Comparison of ENCODE assay signal across 1 cellular context in the genomic region with DNA sequence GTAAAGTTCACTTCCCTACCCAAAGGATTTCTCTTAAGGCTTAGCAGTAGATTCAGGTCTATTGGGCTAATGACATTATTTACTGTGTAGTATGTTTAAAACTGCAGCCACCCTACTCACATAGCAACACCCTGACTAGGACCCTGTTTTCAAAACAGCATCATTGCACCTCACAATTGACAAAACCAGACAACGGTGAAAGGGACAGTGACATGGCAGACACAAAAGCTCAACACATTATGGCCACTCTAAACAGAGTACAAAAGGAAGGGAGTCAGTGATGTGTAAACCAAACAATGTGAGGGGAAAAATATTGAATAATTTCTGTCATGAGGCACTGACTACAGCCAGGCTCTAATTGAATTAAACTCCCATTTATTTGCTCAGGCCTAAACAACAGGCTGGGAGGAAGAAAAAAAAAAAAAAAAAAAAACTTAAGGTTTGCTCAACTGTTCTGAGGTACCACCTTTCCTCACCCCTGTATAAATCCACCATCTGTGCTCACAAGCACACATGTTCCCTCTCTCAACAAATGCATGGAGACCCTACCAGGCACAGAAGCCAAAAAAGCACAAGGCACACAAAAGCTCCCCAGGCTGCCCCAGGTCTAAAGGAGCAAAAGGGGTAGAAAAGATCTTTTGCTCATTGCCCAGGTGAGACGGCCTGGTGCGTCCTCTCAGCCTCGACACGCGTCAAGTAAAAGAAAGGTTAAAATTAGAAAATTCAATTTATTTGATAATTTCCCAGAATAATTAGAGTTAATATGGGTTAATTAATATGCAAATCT.
TF ChIP-seq lines count a peak whose summit lies in the region.

No MANE protein-coding gene starts in this region.

TF ChIP-seq in IMR-90, 13 proteins besides CTCF, POLR2A, EP300 and RAD21 (continued from another document):
- TF ChIP-seq, protein P1, sequence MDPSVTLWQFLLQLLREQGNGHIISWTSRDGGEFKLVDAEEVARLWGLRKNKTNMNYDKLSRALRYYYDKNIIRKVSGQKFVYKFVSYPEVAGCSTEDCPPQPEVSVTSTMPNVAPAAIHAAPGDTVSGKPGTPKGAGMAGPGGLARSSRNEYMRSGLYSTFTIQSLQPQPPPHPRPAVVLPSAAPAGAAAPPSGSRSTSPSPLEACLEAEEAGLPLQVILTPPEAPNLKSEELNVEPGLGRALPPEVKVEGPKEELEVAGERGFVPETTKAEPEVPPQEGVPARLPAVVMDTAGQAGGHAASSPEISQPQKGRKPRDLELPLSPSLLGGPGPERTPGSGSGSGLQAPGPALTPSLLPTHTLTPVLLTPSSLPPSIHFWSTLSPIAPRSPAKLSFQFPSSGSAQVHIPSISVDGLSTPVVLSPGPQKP (IDR thresholded peaks at IDR 0.05; ENCODE audit: borderline replicate concordance, low read depth, low read length): no peak
- TF ChIP-seq MAFK (IDR thresholded peaks at IDR 0.05; ENCODE audit: low read depth, low read length) (no peak), SMC3 (IDR thresholded peaks at IDR 0.05; ENCODE audit: low read depth, low read length) (no peak), RCOR1 (IDR thresholded peaks at IDR 0.05; ENCODE audit: insufficient replicate concordance, low read length) (no peak), FOS (IDR thresholded peaks at IDR 0.05; ENCODE audit: low read depth, low read length) (no peak), CHD1 (IDR thresholded peaks at IDR 0.05; ENCODE audit: low read depth, low read length) (no peak)
TF ChIP-seq in IMR-90: peak in this region for 0.
